In genomic region chr16:1271750-1272413, GRCh38 we compare ENCODE assay signal across 6 cellular contexts.
A peak's percentile ranks its signal among the peaks of the same experiment; 100 is the strongest.
DNase-seq lines count a peak whose midpoint lies in the region; TF ChIP-seq lines count a peak whose summit lies in the region.
"Not testable (repeated sequence)": the region's sequence is repeated elsewhere in the genome, so short reads cannot be mapped to it uniquely, and the experiment has no call there.

No MANE protein-coding gene starts in this region.

- DNase-seq in DMS153 treated with DMSO at 0.1 percent for 48 hours (lab: John Stamatoyannopoulos, UW; ENCODE audit: unreplicated experiment) (peak; percentile 87), NCI-H1105 treated with DMSO at 0.1 percent for 48 hours (lab: John Stamatoyannopoulos, UW) (peak; percentile 85), NCI-H345 treated with DMSO at 0.1 percent for 48 hours (lab: John Stamatoyannopoulos, UW; ENCODE audit: unreplicated experiment) (peak; percentile 91), fibroblast of pulmonary artery (ENCODE audit: low read depth) (peak; percentile 38), retinal pigment epithelial cell (ENCODE audit: low read depth) (peak; percentile 9)

- TF ChIP-seq CTCF in VCaP (conservative IDR thresholded peaks at IDR 0.05); fibroblast of pulmonary artery (IDR thresholded peaks at IDR 0.05; ENCODE audit: low read length, missing control alignments); retinal pigment epithelial cell (conservative IDR thresholded peaks at IDR 0.05; ENCODE audit: low read depth, low read length): not testable (repeated sequence)

- peak overlapping the region; percentile 46; the same call in 1 of the 2 replicates for H3K27ac ChIP-seq in VCaP

- not testable (repeated sequence) for H3K4me3 ChIP-seq in fibroblast of pulmonary artery (replicated peaks; ENCODE audit: low read depth, low read length); retinal pigment epithelial cell (ENCODE audit: low read length)

Comparison
In these comparisons a context has a peak if more than half of its experiments do, and no peak if none do; other contexts are left out.
1. DNase-seq: peak in every context shown above with its lines; median percentile 91 in NCI-H345 treated with DMSO at 0.1 percent for 48 hours; 87 in DMS153 treated with DMSO at 0.1 percent for 48 hours; 85 in NCI-H1105 treated with DMSO at 0.1 percent for 48 hours; 38 in fibroblast of pulmonary artery; 9 in retinal pigment epithelial cell.